ENCODE assay signal across 29 cellular contexts in the genomic region with DNA sequence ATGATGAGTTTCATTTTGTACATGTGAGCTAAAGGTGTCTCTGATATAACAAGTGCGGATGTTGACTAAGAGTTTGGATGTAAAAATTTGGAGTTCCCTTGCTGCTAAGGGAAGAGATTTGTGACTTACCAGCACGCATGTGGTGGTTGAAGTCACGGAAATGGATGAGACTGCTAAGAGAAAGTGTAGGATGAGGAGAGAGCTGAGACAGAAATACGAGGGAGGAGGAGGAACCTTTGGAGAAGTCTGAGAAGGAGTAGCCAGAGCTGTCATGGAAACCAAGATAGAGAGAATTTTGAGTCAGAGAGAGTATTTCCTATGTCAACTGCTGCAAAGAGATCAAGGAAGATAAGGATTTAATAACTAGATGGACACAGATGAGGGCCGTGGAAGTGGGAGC.
"Had no signal": no experiment of that assay in that cellular context is flagged by ENCODE, and none has a peak within 500 bp of the region (broad histone marks: within the 10 kb centered on the region; RNA-seq: fewer than 3 reads in every experiment).

No MANE protein-coding gene starts in this region.

- H3K27ac Mint-ChIP-seq: activated B cell treated with CpG ODN at 0.5 μM for 24 hours; activated CD8-positive, alpha-beta T cell treated with anti-CD3 and anti-CD28 coated beads for 36 hours; activated naive CD4-positive, alpha-beta T cell treated with anti-CD3 and anti-CD28 coated beads for 36 hours; activated naive CD4-positive, alpha-beta T cell treated with anti-CD3 and anti-CD28 coated beads, Interleukin-2, amount 50 U/mL, for 24 hours; activated naive CD8-positive, alpha-beta T cell treated with anti-CD3 and anti-CD28 coated beads for 36 hours; activated naive CD8-positive, alpha-beta T cell treated with anti-CD3 and anti-CD28 coated beads, Interleukin-2, amount 50 U/mL, for 24 hours; activated T-helper 1 cell treated with anti-CD3 and anti-CD28 coated beads, Interleukin-12 subunit alpha, Interleukin-12 subunit beta, Interleukin-2, Interleukin-4 antibody, amounts not matched to agents 30 ng/mL and 10 ng/mL and 1 ng/mL, durations not matched to agents 14 hours and 24 hours and 36 hours; activated T-helper 2 cell treated with anti-CD3 and anti-CD28 coated beads, Interferon-gamma antibody, Interleukin-2, Interleukin-4, amounts not matched to agents 10 μg/mL and 5 μg/mL and 100 μg/mL, durations not matched to agents 14 hours and 24 hours and 36 hours; endodermal cell; T-helper 17 cell; T-helper 2 cell treated with Interferon-gamma antibody and Interleukin-4, amounts not matched to agents 5 μg/mL and 100 μg/mL, for 36 hours had no signal

- DNase-seq: activated B cell treated with CpG ODN at 0.5 μM for 24 hours; activated CD4-positive, alpha-beta T cell treated with anti-CD3 and anti-CD28 coated beads for 48 hours; activated CD4-positive, alpha-beta T cell treated with anti-CD3 and anti-CD28 coated beads, Interleukin-2, amount 50 U/mL, for 1 hour; activated CD4-positive, alpha-beta T cell treated with anti-CD3 and anti-CD28 coated beads, Interleukin-2, amount 50 U/mL, for 48 hours; activated CD8-positive, alpha-beta memory T cell treated with anti-CD3 and anti-CD28 coated beads for 24 hours; activated CD8-positive, alpha-beta T cell treated with anti-CD3 and anti-CD28 coated beads for 36 hours; activated effector memory CD4-positive, alpha-beta T cell treated with anti-CD3 and anti-CD28 coated beads, Interleukin-2, amount 50 U/mL, for 16 hours; activated naive CD4-positive, alpha-beta T cell treated with anti-CD3 and anti-CD28 coated beads for 36 hours; activated naive CD8-positive, alpha-beta T cell treated with anti-CD3 and anti-CD28 coated beads for 36 hours; activated naive CD8-positive, alpha-beta T cell treated with anti-CD3 and anti-CD28 coated beads, Interleukin-2, amount 50 U/mL, for 24 hours; activated T-cell treated with anti-CD3 and anti-CD28 coated beads, Interleukin-2, amount 50 U/mL, for 4 hours; adrenal gland; amygdala; aorta; body of pancreas; cortex of kidney; effector CD8-positive, alpha-beta T cell; endodermal cell; foreskin fibroblast; T-helper 1 cell; T-helper 17 cell; T1000; WERI-Rb-1 had no signal

- H3K4me1 Mint-ChIP-seq: activated B cell treated with CpG ODN at 0.5 μM for 24 hours; activated naive CD4-positive, alpha-beta T cell treated with anti-CD3 and anti-CD28 coated beads, Interleukin-2, amount 50 U/mL, for 24 hours; activated naive CD8-positive, alpha-beta T cell treated with anti-CD3 and anti-CD28 coated beads for 36 hours; activated naive CD8-positive, alpha-beta T cell treated with anti-CD3 and anti-CD28 coated beads, Interleukin-2, amount 50 U/mL, for 24 hours; endodermal cell; T-helper 17 cell had no signal

- H3K4me3 Mint-ChIP-seq: activated B cell treated with CpG ODN at 0.5 μM for 24 hours; activated CD8-positive, alpha-beta T cell treated with anti-CD3 and anti-CD28 coated beads for 36 hours; activated naive CD4-positive, alpha-beta T cell treated with anti-CD3 and anti-CD28 coated beads for 36 hours; activated naive CD4-positive, alpha-beta T cell treated with anti-CD3 and anti-CD28 coated beads, Interleukin-2, amount 50 U/mL, for 24 hours; activated naive CD8-positive, alpha-beta T cell treated with anti-CD3 and anti-CD28 coated beads for 36 hours; activated naive CD8-positive, alpha-beta T cell treated with anti-CD3 and anti-CD28 coated beads, Interleukin-2, amount 50 U/mL, for 24 hours; activated T-cell treated with anti-CD3 and anti-CD28 coated beads, Interleukin-2, amount 50 U/mL, for 4 hours; activated T-helper 1 cell treated with anti-CD3 and anti-CD28 coated beads, Interleukin-12 subunit alpha, Interleukin-12 subunit beta, Interleukin-2, Interleukin-4 antibody, amounts not matched to agents 30 ng/mL and 10 ng/mL and 1 ng/mL, durations not matched to agents 14 hours and 24 hours and 36 hours; endodermal cell; T-helper 17 cell; T-helper 2 cell treated with Interferon-gamma antibody and Interleukin-4, amounts not matched to agents 5 μg/mL and 100 μg/mL, for 36 hours had no signal

- H3K36me3 Mint-ChIP-seq: activated naive CD4-positive, alpha-beta T cell treated with anti-CD3 and anti-CD28 coated beads, Interleukin-2, amount 50 U/mL, for 24 hours; activated naive CD8-positive, alpha-beta T cell treated with anti-CD3 and anti-CD28 coated beads for 36 hours had no signal

- ATAC-seq: activated CD4-positive, CD25-positive, alpha-beta regulatory T cell treated with anti-CD3 and anti-CD28 coated beads, Interleukin-2, amount 50 U/mL, for 24 hours; activated CD8-positive, alpha-beta T cell treated with anti-CD3 and anti-CD28 coated beads for 36 hours; activated naive CD8-positive, alpha-beta T cell treated with anti-CD3 and anti-CD28 coated beads, Interleukin-2, amount 50 U/mL, for 24 hours; activated T-cell treated with anti-CD3 and anti-CD28 coated beads, Interleukin-2, amount 50 U/mL, for 4 hours; body of pancreas; esophagus mucosa; T-helper 17 cell had no signal

- H3K27me3 Mint-ChIP-seq: activated CD8-positive, alpha-beta T cell treated with anti-CD3 and anti-CD28 coated beads for 36 hours had no signal

- H3K9me3 Mint-ChIP-seq: activated B cell treated with CpG ODN at 0.5 μM for 24 hours; activated CD8-positive, alpha-beta T cell treated with anti-CD3 and anti-CD28 coated beads for 36 hours; activated naive CD4-positive, alpha-beta T cell treated with anti-CD3 and anti-CD28 coated beads for 36 hours; activated naive CD4-positive, alpha-beta T cell treated with anti-CD3 and anti-CD28 coated beads, Interleukin-2, amount 50 U/mL, for 24 hours; activated naive CD8-positive, alpha-beta T cell treated with anti-CD3 and anti-CD28 coated beads for 36 hours; activated naive CD8-positive, alpha-beta T cell treated with anti-CD3 and anti-CD28 coated beads, Interleukin-2, amount 50 U/mL, for 24 hours; activated T-cell treated with anti-CD3 and anti-CD28 coated beads, Interleukin-2, amount 50 U/mL, for 4 hours; activated T-helper 1 cell treated with anti-CD3 and anti-CD28 coated beads, Interleukin-12 subunit alpha, Interleukin-12 subunit beta, Interleukin-2, Interleukin-4 antibody, amounts not matched to agents 30 ng/mL and 10 ng/mL and 1 ng/mL, durations not matched to agents 14 hours and 24 hours and 36 hours; activated T-helper 2 cell treated with anti-CD3 and anti-CD28 coated beads, Interferon-gamma antibody, Interleukin-2, Interleukin-4, amounts not matched to agents 10 μg/mL and 5 μg/mL and 100 μg/mL, durations not matched to agents 14 hours and 24 hours and 36 hours; endodermal cell; T-helper 2 cell treated with Interferon-gamma antibody and Interleukin-4, amounts not matched to agents 5 μg/mL and 100 μg/mL, for 36 hours had no signal
